8 cellular contexts compared by ENCODE assay signal in the genomic region with DNA sequence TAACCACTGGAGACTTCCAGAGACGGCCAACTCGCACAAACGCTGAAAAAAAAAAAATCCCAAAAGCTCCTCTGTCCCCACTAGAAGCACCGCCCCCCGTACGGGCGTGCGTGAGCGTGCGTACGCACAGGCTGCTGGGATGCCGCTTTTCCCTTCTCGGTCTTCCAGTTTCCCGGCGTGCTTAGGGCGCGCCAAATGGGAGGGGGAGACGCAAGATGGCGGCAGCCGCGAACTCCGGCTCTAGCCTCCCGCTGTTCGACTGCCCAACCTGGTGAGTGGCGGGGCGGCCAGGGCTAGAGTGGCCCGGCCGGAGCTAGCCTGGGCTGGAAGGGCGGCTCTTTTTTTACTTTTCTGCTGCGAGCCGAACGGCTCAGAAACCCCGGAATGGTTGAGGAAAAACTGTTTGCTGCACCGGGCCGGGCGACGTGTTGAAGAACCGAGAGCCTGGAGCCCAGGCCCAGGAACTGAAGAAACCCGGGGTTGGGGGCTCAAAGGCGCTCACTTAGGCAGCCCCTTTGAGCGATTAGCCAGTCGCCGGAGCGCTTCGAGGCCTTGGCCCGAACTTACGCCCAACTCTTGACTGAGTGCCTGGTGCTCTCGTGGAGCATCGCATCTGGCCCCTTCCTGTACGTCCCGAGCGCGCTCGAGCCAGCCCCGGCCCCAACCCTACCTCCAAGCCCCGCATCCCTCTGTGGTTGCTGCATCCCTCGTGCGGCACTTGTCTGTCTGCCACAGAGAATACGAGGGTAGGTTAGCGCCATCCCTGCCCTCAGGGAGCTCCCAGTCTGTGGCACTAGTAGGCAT. TPM values are rescaled to one million over a fixed set of nuclear protein-coding genes. Genes with fewer than 3 reads are reported as not detected.
DNase-seq lines count a peak whose midpoint lies in the region; ATAC-seq and TF ChIP-seq lines count a peak whose summit lies in the region.

A gene (plus strand): TSS at position 162 of the 804 bp plus-strand sequence. CDS start 54 bp downstream, at position 216.

- H3K36me3 ChIP-seq in ACC112 (ENCODE audit: insufficient read depth, low read length): peaks cover 13% of the 10 kb centered on the region

- H3K27ac Mint-ChIP-seq in activated B cell treated with CpG ODN at 0.5 μM for 24 hours: peak within 1 kb of the TSS; percentile 89

- H3K9me3 Mint-ChIP-seq in activated B cell treated with CpG ODN at 0.5 μM for 24 hours: no peaks in the 10 kb centered on the region

- ATAC-seq in GM18870 (IDR thresholded peaks at IDR 0.05; ENCODE audit: unreplicated experiment) (peak; percentile 88), HG03139 (IDR thresholded peaks at IDR 0.05; ENCODE audit: unreplicated experiment) (peak; percentile 81), activated B cell treated with CpG ODN at 0.5 μM for 24 hours (ENCODE audit: low read depth) (peak; percentile 98)

- peak within 1 kb of the TSS; percentile 95 for H3K4me3 Mint-ChIP-seq in activated B cell treated with CpG ODN at 0.5 μM for 24 hours

- H3K27me3 Mint-ChIP-seq in activated B cell treated with CpG ODN at 0.5 μM for 24 hours: no peaks in the 10 kb centered on the region

- no peak for TF ChIP-seq CTCF in activated B cell treated with CpG ODN at 0.5 μM for 24 hours (IDR thresholded peaks at IDR 0.05)

- no peaks in the 10 kb centered on the region for H3K27me3 ChIP-seq in ACC112 (ENCODE audit: insufficient read depth, low read length)

- H2AFZ ChIP-seq in ACC112 (ENCODE audit: low read length, unreplicated experiment): peak within 1 kb of the TSS; percentile 73

- H3K4me1 Mint-ChIP-seq in activated B cell treated with CpG ODN at 0.5 μM for 24 hours: peaks cover 22% of the 10 kb centered on the region

- peaks cover 52% of the 10 kb centered on the region for H3K79me2 ChIP-seq in ACC112 (ENCODE audit: control insufficient read depth, insufficient read depth, low read length, unreplicated experiment)

- peak within 1 kb of the TSS; percentile 85 for H3K4me3 ChIP-seq in ACC112 (ENCODE audit: low read depth, low read length)

- H3K27ac ChIP-seq in ACC112 (ENCODE audit: low read depth, low read length) (peak within 1 kb of the TSS; percentile 75), caudate nucleus (ENCODE audit: low read depth, low read length) (peak within 1 kb of the TSS; percentile 93)

- POLR2A ChIA-PET in activated B cell treated with CpG ODN at 0.5 μM for 24 hours (lab: Charles Lee): interaction anchor here (0.5 to 2.8 kb wide), 33 partner anchors 9 to 1347 kb away, joined by 3 to 34 read pairs (median 4); a partner anchor contains a TSS

- H3K4me1 ChIP-seq in ACC112 (ENCODE audit: control insufficient read depth, insufficient read depth, low read length, unreplicated experiment): peaks cover 17% of the 10 kb centered on the region

- intact Hi-C loops in activated B cell treated with CpG ODN at 0.5 μM for 24 hours (cut with micrococcal nuclease): loop anchor here (1.0 to 5.0 kb wide), 5 partner anchors 58 to 496 kb away; a partner anchor contains a TSS

- peak; percentile 97 for DNase-seq in NCI-H2227 treated with DMSO at 0.1 percent for 48 hours (lab: John Stamatoyannopoulos, UW)
- DNase-seq in activated B cell treated with CpG ODN at 0.5 μM for 24 hours: peak; percentile 84
- DNase-seq in caudate nucleus (lab: John Stamatoyannopoulos, UW): peak in 60 of 61 donors; percentile 26 to 97 (median 89)
- peak; percentile 99 for DNase-seq in inferior parietal cortex (ENCODE audit: extremely low spot score)
- peak; percentile 83 to 90 for DNase-seq in stimulated activated CD4-positive, alpha-beta T cell treated with anti-CD3 and anti-CD28 coated beads, Interleukin-12 subunit alpha, Interleukin-12 subunit beta, amount 100 ng/mL, for 24 hours (ENCODE audit: low read depth in 2 of 2)

- H3K36me3 Mint-ChIP-seq in activated B cell treated with CpG ODN at 0.5 μM for 24 hours (ENCODE audit: low read depth): peaks cover 39% of the 10 kb centered on the region

- CTCF ChIA-PET in activated B cell treated with CpG ODN at 0.5 μM for 24 hours (lab: Charles Lee): interaction anchor here (0.9 kb wide), 1 partner anchor 58 kb away, joined by 3 read pairs; a partner anchor contains a TSS

RNA-seq across cellular contexts. Expression of the gene that starts here (rescaled TPM):
- total RNA-seq in activated B cell treated with CpG ODN at 0.5 μM for 24 hours: 48.3 and 52.0 TPM in 2 replicates

Comparison
In these comparisons a context has a peak if more than half of its experiments do, and no peak if none do; other contexts are left out.
1. Peak in every context shown above with its lines: DNase-seq, ATAC-seq, H3K4me3 ChIP-seq and H3K27ac ChIP-seq.